16 cellular contexts compared by ENCODE assay signal in the genomic region with DNA sequence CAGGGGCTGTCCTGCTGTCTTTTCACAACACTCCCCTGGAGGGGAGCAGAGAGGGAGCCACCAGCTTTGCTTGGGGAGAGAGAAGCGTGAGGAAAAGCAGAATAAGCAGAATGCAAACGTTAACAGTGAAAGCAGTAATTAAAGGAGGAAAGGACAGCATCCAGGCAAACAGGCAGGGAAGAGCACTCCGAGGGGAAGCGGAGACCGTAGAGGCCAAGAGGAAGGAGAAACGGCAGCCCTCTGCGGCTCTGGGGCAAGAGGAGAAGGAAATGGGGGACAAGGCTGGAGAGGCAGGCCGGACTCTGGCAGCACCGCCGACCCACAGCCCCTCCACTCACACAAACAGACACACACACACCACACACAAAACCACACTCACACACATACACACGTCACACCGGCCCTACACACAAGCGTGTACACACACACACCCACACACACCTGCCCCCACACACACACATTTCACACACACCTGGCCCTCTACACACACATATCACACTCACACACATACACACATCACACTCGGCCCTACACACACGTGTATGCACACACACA.
"Had no signal": no experiment of that assay in that cellular context is flagged by ENCODE, and none has a peak within 500 bp of the region (broad histone marks: within the 10 kb centered on the region; RNA-seq: fewer than 3 reads in every experiment).

No MANE protein-coding gene starts in this region.

- ATAC-seq: activated CD4-positive, CD25-positive, alpha-beta regulatory T cell treated with anti-CD3 and anti-CD28 coated beads, Interleukin-2, amount 50 U/mL, for 24 hours; activated CD8-positive, alpha-beta T cell treated with anti-CD3 and anti-CD28 coated beads for 36 hours; activated naive CD4-positive, alpha-beta T cell treated with anti-CD3 and anti-CD28 coated beads, Interleukin-2, amount 50 U/mL, for 72 hours; activated naive CD8-positive, alpha-beta T cell treated with anti-CD3 and anti-CD28 coated beads, Interleukin-2, amount 50 U/mL, for 24 hours; PC-3 had no signal

- DNase-seq: activated CD4-positive, alpha-beta T cell treated with anti-CD3 and anti-CD28 coated beads for 4 hours; activated CD8-positive, alpha-beta memory T cell treated with anti-CD3 and anti-CD28 coated beads, Interleukin-2, amount 50 U/mL, for 4 hours; activated CD8-positive, alpha-beta T cell treated with anti-CD3 and anti-CD28 coated beads for 36 hours; activated naive CD4-positive, alpha-beta T cell treated with Interleukin-2 at 50 U/mL for 16 hours; activated naive CD8-positive, alpha-beta T cell treated with anti-CD3 and anti-CD28 coated beads, Interleukin-2, amount 50 U/mL, for 24 hours; NCI-H1048; NCI-H146; NCI-H187 treated with DMSO at 0.1 percent for 48 hours; NCI-H2081 treated with DMSO at 0.1 percent for 48 hours; NCI-H226; NCI-H510A; NCI-H526 treated with DMSO at 0.1 percent for 48 hours; PC-3; SHP77 treated with DMSO at 0.1 percent for 48 hours had no signal
